1 cellular context compared by ENCODE assay signal in genomic region chr9:33022303-33022702, GRCh38.
TF ChIP-seq lines count a peak whose summit lies in the region.

No MANE protein-coding gene starts in this region.

TF ChIP-seq in GM12878, 131 proteins besides CTCF, POLR2A, EP300 and RAD21:
- TF ChIP-seq, protein P1, sequence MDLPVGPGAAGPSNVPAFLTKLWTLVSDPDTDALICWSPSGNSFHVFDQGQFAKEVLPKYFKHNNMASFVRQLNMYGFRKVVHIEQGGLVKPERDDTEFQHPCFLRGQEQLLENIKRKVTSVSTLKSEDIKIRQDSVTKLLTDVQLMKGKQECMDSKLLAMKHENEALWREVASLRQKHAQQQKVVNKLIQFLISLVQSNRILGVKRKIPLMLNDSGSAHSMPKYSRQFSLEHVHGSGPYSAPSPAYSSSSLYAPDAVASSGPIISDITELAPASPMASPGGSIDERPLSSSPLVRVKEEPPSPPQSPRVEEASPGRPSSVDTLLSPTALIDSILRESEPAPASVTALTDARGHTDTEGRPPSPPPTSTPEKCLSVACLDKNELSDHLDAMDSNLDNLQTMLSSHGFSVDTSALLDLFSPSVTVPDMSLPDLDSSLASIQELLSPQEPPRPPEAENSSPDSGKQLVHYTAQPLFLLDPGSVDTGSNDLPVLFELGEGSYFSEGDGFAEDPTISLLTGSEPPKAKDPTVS (IDR thresholded peaks at IDR 0.05; ENCODE audit: low read depth, low read length) = no peak
- no peak for TF ChIP-seq ASH2L (IDR thresholded peaks at IDR 0.05; ENCODE audit: borderline replicate concordance, low read depth)
- TF ChIP-seq, protein P2, sequence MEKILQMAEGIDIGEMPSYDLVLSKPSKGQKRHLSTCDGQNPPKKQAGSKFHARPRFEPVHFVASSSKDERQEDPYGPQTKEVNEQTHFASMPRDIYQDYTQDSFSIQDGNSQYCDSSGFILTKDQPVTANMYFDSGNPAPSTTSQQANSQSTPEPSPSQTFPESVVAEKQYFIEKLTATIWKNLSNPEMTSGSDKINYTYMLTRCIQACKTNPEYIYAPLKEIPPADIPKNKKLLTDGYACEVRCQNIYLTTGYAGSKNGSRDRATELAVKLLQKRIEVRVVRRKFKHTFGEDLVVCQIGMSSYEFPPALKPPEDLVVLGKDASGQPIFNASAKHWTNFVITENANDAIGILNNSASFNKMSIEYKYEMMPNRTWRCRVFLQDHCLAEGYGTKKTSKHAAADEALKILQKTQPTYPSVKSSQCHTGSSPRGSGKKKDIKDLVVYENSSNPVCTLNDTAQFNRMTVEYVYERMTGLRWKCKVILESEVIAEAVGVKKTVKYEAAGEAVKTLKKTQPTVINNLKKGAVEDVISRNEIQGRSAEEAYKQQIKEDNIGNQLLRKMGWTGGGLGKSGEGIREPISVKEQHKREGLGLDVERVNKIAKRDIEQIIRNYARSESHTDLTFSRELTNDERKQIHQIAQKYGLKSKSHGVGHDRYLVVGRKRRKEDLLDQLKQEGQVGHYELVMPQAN (conservative IDR thresholded peaks at IDR 0.05) = no peak
- TF ChIP-seq TCF3 (IDR thresholded peaks at IDR 0.05; ENCODE audit: borderline replicate concordance, insufficient read depth, low read depth, low read length) = no peak
- TF ChIP-seq, protein P3, sequence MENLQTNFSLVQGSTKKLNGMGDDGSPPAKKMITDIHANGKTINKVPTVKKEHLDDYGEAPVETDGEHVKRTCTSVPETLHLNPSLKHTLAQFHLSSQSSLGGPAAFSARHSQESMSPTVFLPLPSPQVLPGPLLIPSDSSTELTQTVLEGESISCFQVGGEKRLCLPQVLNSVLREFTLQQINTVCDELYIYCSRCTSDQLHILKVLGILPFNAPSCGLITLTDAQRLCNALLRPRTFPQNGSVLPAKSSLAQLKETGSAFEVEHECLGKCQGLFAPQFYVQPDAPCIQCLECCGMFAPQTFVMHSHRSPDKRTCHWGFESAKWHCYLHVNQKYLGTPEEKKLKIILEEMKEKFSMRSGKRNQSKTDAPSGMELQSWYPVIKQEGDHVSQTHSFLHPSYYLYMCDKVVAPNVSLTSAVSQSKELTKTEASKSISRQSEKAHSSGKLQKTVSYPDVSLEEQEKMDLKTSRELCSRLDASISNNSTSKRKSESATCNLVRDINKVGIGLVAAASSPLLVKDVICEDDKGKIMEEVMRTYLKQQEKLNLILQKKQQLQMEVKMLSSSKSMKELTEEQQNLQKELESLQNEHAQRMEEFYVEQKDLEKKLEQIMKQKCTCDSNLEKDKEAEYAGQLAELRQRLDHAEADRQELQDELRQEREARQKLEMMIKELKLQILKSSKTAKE (IDR thresholded peaks at IDR 0.05; ENCODE audit: low read depth, poor library complexity, severe bottlenecking) = no peak
- TF ChIP-seq NBN (IDR thresholded peaks at IDR 0.05) = no peak
- no peak for TF ChIP-seq ESRRA (IDR thresholded peaks at IDR 0.05; ENCODE audit: low read length)
- no peak for TF ChIP-seq JUNB (IDR thresholded peaks at IDR 0.05)
- no peak for TF ChIP-seq IRF5 (IDR thresholded peaks at IDR 0.05; ENCODE audit: borderline replicate concordance)
- TF ChIP-seq, protein P4, sequence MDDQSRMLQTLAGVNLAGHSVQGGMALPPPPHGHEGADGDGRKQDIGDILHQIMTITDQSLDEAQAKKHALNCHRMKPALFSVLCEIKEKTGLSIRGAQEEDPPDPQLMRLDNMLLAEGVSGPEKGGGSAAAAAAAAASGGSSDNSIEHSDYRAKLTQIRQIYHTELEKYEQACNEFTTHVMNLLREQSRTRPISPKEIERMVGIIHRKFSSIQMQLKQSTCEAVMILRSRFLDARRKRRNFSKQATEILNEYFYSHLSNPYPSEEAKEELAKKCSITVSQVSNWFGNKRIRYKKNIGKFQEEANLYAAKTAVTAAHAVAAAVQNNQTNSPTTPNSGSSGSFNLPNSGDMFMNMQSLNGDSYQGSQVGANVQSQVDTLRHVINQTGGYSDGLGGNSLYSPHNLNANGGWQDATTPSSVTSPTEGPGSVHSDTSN (IDR thresholded peaks at IDR 0.05; ENCODE audit: insufficient replicate concordance, low read depth, low read length) = no peak
- TF ChIP-seq, protein P5, sequence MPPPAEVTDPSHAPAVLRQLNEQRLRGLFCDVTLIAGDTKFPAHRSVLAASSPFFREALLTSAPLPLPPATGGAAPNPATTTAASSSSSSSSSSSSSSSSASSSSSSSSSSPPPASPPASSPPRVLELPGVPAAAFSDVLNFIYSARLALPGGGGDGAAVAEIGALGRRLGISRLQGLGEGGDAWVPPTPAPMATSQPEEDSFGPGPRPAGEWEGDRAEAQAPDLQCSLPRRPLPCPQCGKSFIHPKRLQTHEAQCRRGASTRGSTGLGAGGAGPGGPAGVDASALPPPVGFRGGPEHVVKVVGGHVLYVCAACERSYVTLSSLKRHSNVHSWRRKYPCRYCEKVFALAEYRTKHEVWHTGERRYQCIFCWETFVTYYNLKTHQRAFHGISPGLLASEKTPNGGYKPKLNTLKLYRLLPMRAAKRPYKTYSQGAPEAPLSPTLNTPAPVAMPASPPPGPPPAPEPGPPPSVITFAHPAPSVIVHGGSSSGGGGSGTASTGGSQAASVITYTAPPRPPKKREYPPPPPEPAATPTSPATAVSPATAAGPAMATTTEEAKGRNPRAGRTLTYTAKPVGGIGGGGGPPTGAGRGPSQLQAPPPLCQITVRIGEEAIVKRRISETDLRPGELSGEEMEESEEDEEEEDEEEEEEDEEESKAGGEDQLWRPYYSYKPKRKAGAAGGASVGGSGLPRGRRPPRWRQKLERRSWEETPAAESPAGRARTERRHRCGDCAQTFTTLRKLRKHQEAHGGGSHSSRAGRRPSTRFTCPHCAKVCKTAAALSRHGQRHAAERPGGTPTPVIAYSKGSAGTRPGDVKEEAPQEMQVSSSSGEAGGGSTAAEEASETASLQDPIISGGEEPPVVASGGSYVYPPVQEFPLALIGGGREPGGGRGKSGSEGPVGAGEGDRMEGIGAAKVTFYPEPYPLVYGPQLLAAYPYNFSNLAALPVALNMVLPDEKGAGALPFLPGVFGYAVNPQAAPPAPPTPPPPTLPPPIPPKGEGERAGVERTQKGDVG (CRISPR knock-in tag; IDR thresholded peaks at IDR 0.05) = no peak
- no peak for TF ChIP-seq SIX5 (IDR thresholded peaks at IDR 0.05; ENCODE audit: low read depth, low read length, severe bottlenecking)
- TF ChIP-seq LARP7 (IDR thresholded peaks at IDR 0.05) = no peak
- no peak for TF ChIP-seq BACH1 (IDR thresholded peaks at IDR 0.05; ENCODE audit: borderline replicate concordance)
- TF ChIP-seq ZNF207 (IDR thresholded peaks at IDR 0.05; ENCODE audit: borderline replicate concordance) = no peak
- no peak for TF ChIP-seq ATF7 (IDR thresholded peaks at IDR 0.05; ENCODE audit: low read depth)
